ENCODE assay signal across 11 cellular contexts in genomic region chr11:76185931-76186401, GRCh38. TPM values are rescaled to one million over a fixed set of nuclear protein-coding genes. Genes with fewer than 3 reads are reported as not detected.
DNase-seq lines count a peak whose midpoint lies in the region; TF ChIP-seq lines count a peak whose summit lies in the region.
"Had no signal": no experiment of that assay in that cellular context is flagged by ENCODE, and none has a peak within 500 bp of the region (broad histone marks: within the 10 kb centered on the region; RNA-seq: fewer than 3 reads in every experiment).

No MANE protein-coding gene starts in this region.

- no peaks in the 10 kb centered on the region for H3K9me2 ChIP-seq in MM.1S (replicated peaks; ENCODE audit: insufficient read depth, low read length)
- no peaks in the 10 kb centered on the region for H3K9me2 ChIP-seq in Karpas-422 (replicated peaks; ENCODE audit: insufficient read depth, low read length)

- no peak overlapping the region for H3K14ac ChIP-seq in mesenchymal stem cell (ENCODE audit: low read length in 2 of 2)

- no peak overlapping the region for H2BK5ac ChIP-seq in mesenchymal stem cell (ENCODE audit: low read depth, low read length, poor library complexity, severe bottlenecking)

- no peak overlapping the region for H3K9ac ChIP-seq in fibroblast of lung (ENCODE audit: insufficient read depth, low read length)
- peak overlapping the region; percentile 43 for H3K9ac ChIP-seq in mesenchymal stem cell (ENCODE audit: low read length)
- H3K9ac ChIP-seq in MM.1S (ENCODE audit: low read length) = no peak overlapping the region
- no peak overlapping the region for H3K9ac ChIP-seq in Karpas-422 (ENCODE audit: low read length)

- no peak overlapping the region for H2BK15ac ChIP-seq in mesenchymal stem cell (ENCODE audit: low read depth, poor library complexity, severe bottlenecking)

- no peak overlapping the region for H3K4ac ChIP-seq in mesenchymal stem cell (ENCODE audit: low read depth in 1 of 2, low read length in 2 of 2)

- H4K91ac ChIP-seq in mesenchymal stem cell (ENCODE audit: low read length) = no peak overlapping the region

- H4K8ac ChIP-seq in mesenchymal stem cell (ENCODE audit: low read length) = no peak overlapping the region

- 61% methylated on average over 12 of the region's 15 CpGs for WGBS in mesenchymal stem cell
- 38 to 49% methylated on average over 13 to 15 of the region's 15 CpGs for WGBS in testis, 2 donors

- H2BK120ac ChIP-seq in mesenchymal stem cell (ENCODE audit: low read depth, low read length) = no peak overlapping the region

- no peaks in the 10 kb centered on the region for H3K79me1 ChIP-seq in mesenchymal stem cell (replicated peaks; ENCODE audit: low read length, poor library complexity, severe bottlenecking)

- TF ChIP-seq CTCF in WERI-Rb-1 (IDR thresholded peaks at IDR 0.05; ENCODE audit: low read depth, low read length) (no peak), fibroblast of lung (conservative IDR thresholded peaks at IDR 0.05 in 1 of 2, IDR thresholded peaks at IDR 0.05 in 1 of 2; ENCODE audit: low read depth in 1 of 2, low read length in 2 of 2) (no peak), testis (IDR thresholded peaks at IDR 0.05) (no peak), MM.1S (IDR thresholded peaks at IDR 0.05; ENCODE audit: low read length) (no peak)

- H3K4me2 ChIP-seq in fibroblast of lung (ENCODE audit: extremely low read depth, insufficient read depth, low read length) (peak overlapping the region; percentile 13), mesenchymal stem cell (ENCODE audit: low read length, poor library complexity, severe bottlenecking) (no peak overlapping the region), MM.1S (ENCODE audit: low read depth, low read length) (no peak overlapping the region), Karpas-422 (ENCODE audit: low read depth, low read length, poor library complexity, severe bottlenecking) (no peak overlapping the region)

- H3K4me3 Mint-ChIP-seq in activated CD4-positive, alpha-beta T cell treated with anti-CD3 and anti-CD28 coated beads, Interleukin-2, amount 10 ng/mL, durations not matched to agents 24 days and 14 days = no peak overlapping the region

- H3K36me3 Mint-ChIP-seq in activated CD4-positive, alpha-beta T cell treated with anti-CD3 and anti-CD28 coated beads, Interleukin-2, amount 10 ng/mL, durations not matched to agents 24 days and 14 days (ENCODE audit: low read depth) = no peaks in the 10 kb centered on the region

- intact Hi-C loops in testis (cut with DNase I; ENCODE audit: low total_unique reads) = no loop called here
- intact Hi-C loops in activated CD4-positive, alpha-beta T cell treated with anti-CD3 and anti-CD28 coated beads, Interleukin-2, amount 10 ng/mL, durations not matched to agents 24 days and 14 days (cut with micrococcal nuclease) = no loop called here

- no peak overlapping the region for H3K23ac ChIP-seq in mesenchymal stem cell (ENCODE audit: low read length in 2 of 2)

- DNase-seq in WERI-Rb-1 (peak; percentile 92), fibroblast of lung (ENCODE audit: low read depth in 2 of 2) (peak in 1 of 2 donors; percentile 63), mesenchymal stem cell (peak; percentile 37), testis (peak; percentile 77), MM.1S (no peak), SKM-1 (lab: John Stamatoyannopoulos, UW; ENCODE audit: unreplicated experiment) (no peak), Karpas-422 (no peak)
- DNase-seq in activated CD4-positive, alpha-beta T cell treated with anti-CD3 and anti-CD28 coated beads, Interleukin-2, amount 10 ng/mL, durations not matched to agents 24 days and 14 days = no peak
- DNase-seq: activated CD8-positive, alpha-beta memory T cell treated with anti-CD3 and anti-CD28 coated beads, Interleukin-2, amount 50 U/mL, for 4 hours; kidney glomerular epithelial cell; MV-4-11 had no signal

- no peak overlapping the region for H2BK12ac ChIP-seq in mesenchymal stem cell (ENCODE audit: low read length in 2 of 2)

- peak overlapping the region; percentile 62 for H3K27ac ChIP-seq in WERI-Rb-1
- no peak overlapping the region for H3K27ac ChIP-seq in fibroblast of lung (ENCODE audit: insufficient read depth, low read length)
- H3K27ac ChIP-seq in mesenchymal stem cell (ENCODE audit: low read length, poor library complexity, severe bottlenecking) = no peak overlapping the region
- H3K27ac ChIP-seq in testis = peak overlapping the region in 1 of 2 donors; percentile 52
- H3K27ac ChIP-seq in MM.1S (ENCODE audit: low read length) = no peak overlapping the region
- H3K27ac ChIP-seq in Karpas-422 (ENCODE audit: low read length) = no peak overlapping the region

- no peaks in the 10 kb centered on the region for H3K4me1 Mint-ChIP-seq in activated CD4-positive, alpha-beta T cell treated with anti-CD3 and anti-CD28 coated beads, Interleukin-2, amount 10 ng/mL, durations not matched to agents 24 days and 14 days

- H4K20me1 ChIP-seq in fibroblast of lung (ENCODE audit: control insufficient read depth, extremely low read depth, insufficient read depth, low read length) = no peaks in the 10 kb centered on the region
- no peaks in the 10 kb centered on the region for H4K20me1 ChIP-seq in MM.1S (ENCODE audit: insufficient read depth, low read length)
- no peaks in the 10 kb centered on the region for H4K20me1 ChIP-seq in Karpas-422 (ENCODE audit: insufficient read depth, low read depth, low read length)

- H3K27ac Mint-ChIP-seq in activated CD4-positive, alpha-beta T cell treated with anti-CD3 and anti-CD28 coated beads, Interleukin-2, amount 10 ng/mL, durations not matched to agents 24 days and 14 days = no peak overlapping the region

- H3K27me3 Mint-ChIP-seq in activated CD4-positive, alpha-beta T cell treated with anti-CD3 and anti-CD28 coated beads, Interleukin-2, amount 10 ng/mL, durations not matched to agents 24 days and 14 days = no peaks in the 10 kb centered on the region

- H3K27me3 ChIP-seq in WERI-Rb-1 (ENCODE audit: insufficient read depth, low read depth, severe bottlenecking) (no peaks in the 10 kb centered on the region), fibroblast of lung (ENCODE audit: control insufficient read depth, insufficient read depth, low read length) (peaks cover 3% of the 10 kb centered on the region), mesenchymal stem cell (ENCODE audit: control insufficient read depth in 1 of 2, insufficient read depth in 1 of 2, low read length in 2 of 2) (peaks cover 2 to 28% of the 10 kb centered on the region in 2 experiments), testis (no peaks in the 10 kb centered on the region), MM.1S (replicated peaks; ENCODE audit: insufficient read depth, low read length) (no peaks in the 10 kb centered on the region), Karpas-422 (ENCODE audit: low read length) (no peaks in the 10 kb centered on the region)

- H3K79me2 ChIP-seq in fibroblast of lung (ENCODE audit: control insufficient read depth, insufficient read depth, low read length) (no peaks in the 10 kb centered on the region), MM.1S (ENCODE audit: low read length) (no peaks in the 10 kb centered on the region), Karpas-422 (ENCODE audit: low read length) (no peaks in the 10 kb centered on the region)

- H3K36me3 ChIP-seq in WERI-Rb-1 (no peaks in the 10 kb centered on the region), fibroblast of lung (ENCODE audit: control insufficient read depth, insufficient read depth, low read length) (no peaks in the 10 kb centered on the region), mesenchymal stem cell (ENCODE audit: control insufficient read depth in 1 of 2, insufficient read depth in 2 of 2, low read depth in 1 of 2, low read length in 2 of 2) (peaks cover 0 to 3% of the 10 kb centered on the region in 2 experiments), testis (ENCODE audit: low read depth, missing control alignments) (no peaks in the 10 kb centered on the region), MM.1S (replicated peaks; ENCODE audit: insufficient read depth, low read length) (no peaks in the 10 kb centered on the region), Karpas-422 (ENCODE audit: insufficient read depth, low read length) (no peaks in the 10 kb centered on the region)

- H2AK5ac ChIP-seq in mesenchymal stem cell (ENCODE audit: low read length, severe bottlenecking) = no peak overlapping the region

- no peaks in the 10 kb centered on the region for H3K9me3 Mint-ChIP-seq in activated CD4-positive, alpha-beta T cell treated with anti-CD3 and anti-CD28 coated beads, Interleukin-2, amount 10 ng/mL, durations not matched to agents 24 days and 14 days

- H3K4me1 ChIP-seq in fibroblast of lung (ENCODE audit: control insufficient read depth, extremely low read depth, insufficient read depth, low read length) (peaks cover 2% of the 10 kb centered on the region), mesenchymal stem cell (ENCODE audit: control insufficient read depth, insufficient read depth, low read depth, low read length) (peaks cover 5% of the 10 kb centered on the region), testis (peaks cover 18% of the 10 kb centered on the region), MM.1S (ENCODE audit: low read length) (no peaks in the 10 kb centered on the region), Karpas-422 (ENCODE audit: low read length) (no peaks in the 10 kb centered on the region)

- no peaks in the 10 kb centered on the region for H3F3A ChIP-seq in MM.1S (ENCODE audit: insufficient read depth, low read length)

- no peak overlapping the region for H3K4me3 ChIP-seq in WERI-Rb-1 (ENCODE audit: low read depth, low read length)
- no peak overlapping the region for H3K4me3 ChIP-seq in fibroblast of lung (replicated peaks in 1 of 4; ENCODE audit: control extremely low read depth in 1 of 4, insufficient read depth in 1 of 4, low read depth in 3 of 4, low read length in 4 of 4)
- no peak overlapping the region for H3K4me3 ChIP-seq in mesenchymal stem cell (ENCODE audit: insufficient read depth in 1 of 2, low read depth in 1 of 2, low read length in 2 of 2)
- H3K4me3 ChIP-seq in testis = no peak overlapping the region
- no peak overlapping the region for H3K4me3 ChIP-seq in MM.1S (ENCODE audit: low read length)
- H3K4me3 ChIP-seq in Karpas-422 (ENCODE audit: low read length) = no peak overlapping the region

- H3K9me3 ChIP-seq in WERI-Rb-1 (ENCODE audit: severe bottlenecking) = no peaks in the 10 kb centered on the region
- H3K9me3 ChIP-seq in fibroblast of lung (ENCODE audit: control insufficient read depth, insufficient read depth, low read depth, low read length) = no peaks in the 10 kb centered on the region
- H3K9me3 ChIP-seq in mesenchymal stem cell (ENCODE audit: control insufficient read depth, low read length) = no peaks in the 10 kb centered on the region
- H3K9me3 ChIP-seq in testis = no peaks in the 10 kb centered on the region
- no peaks in the 10 kb centered on the region for H3K9me3 ChIP-seq in MM.1S (replicated peaks; ENCODE audit: insufficient read depth, low read length)
- H3K9me3 ChIP-seq in Karpas-422 (ENCODE audit: low read length) = no peaks in the 10 kb centered on the region

- H3K18ac ChIP-seq in mesenchymal stem cell (ENCODE audit: low read depth in 1 of 2, low read length in 2 of 2) = no peak overlapping the region

- H2AFZ ChIP-seq in fibroblast of lung (ENCODE audit: low read length) = peak overlapping the region; percentile 78
- peak overlapping the region; percentile 8 for H2AFZ ChIP-seq in mesenchymal stem cell (ENCODE audit: low read depth, low read length)
- H2AFZ ChIP-seq in MM.1S (ENCODE audit: low read length) = no peak overlapping the region
- H2AFZ ChIP-seq in Karpas-422 (ENCODE audit: low read length) = no peak overlapping the region

- no peak for TF ChIP-seq POLR2A in testis (IDR thresholded peaks at IDR 0.05)

RNA-seq across cellular contexts. Expression of gene WNT11, which starts 20.3 kb away (rescaled TPM):
- 0.33 and 0.51 TPM in 2 replicates for total RNA-seq in fibroblast of lung
- polyA plus RNA-seq in fibroblast of lung = 0.06 and 0.07 TPM in 2 replicates
- 0.13 and 0.18 TPM in 2 replicates for polyA plus RNA-seq in fibroblast of lung (2012)
- not detected in 2 replicates for polyA minus RNA-seq in fibroblast of lung (ENCODE audit: low replicate concordance)
- not detected for polyA plus RNA-seq in mesenchymal stem cell (2013, experiment 1 of 2)
- polyA plus RNA-seq in mesenchymal stem cell (2013, experiment 2 of 2) = not detected
- total RNA-seq in testis = 1 to 10 TPM; 2.8 to 4.3 TPM
- polyA plus RNA-seq in testis (ENCODE audit: insufficient read depth, low read depth, low replicate concordance) = 2.7 TPM
- total RNA-seq in activated CD4-positive, alpha-beta T cell treated with anti-CD3 and anti-CD28 coated beads, Interleukin-2, amount 10 ng/mL, durations not matched to agents 24 days and 14 days = 0.69 and 1.2 TPM in 2 replicates
- total RNA-seq in Karpas-422 (2014; rRNA removed; shearing (Covaris generic); ENCODE audit: low replicate concordance) = 0.07 and 0.30 TPM in 2 replicates

Comparison
In these comparisons a context has a peak if more than half of its experiments do, and no peak if none do; other contexts are left out.
1. DNase-seq: peak in WERI-Rb-1 (single experiment), mesenchymal stem cell (single experiment) and testis (single experiment); none in MM.1S (single experiment), SKM-1 (single experiment), activated CD4-positive, alpha-beta T cell treated with anti-CD3 and anti-CD28 coated beads, Interleukin-2, amount 10 ng/mL, durations not matched to agents 24 days and 14 days (single experiment) and Karpas-422 (single experiment).
2. H2AFZ ChIP-seq: peak in fibroblast of lung (single experiment) and mesenchymal stem cell (single experiment); none in MM.1S (single experiment) and Karpas-422 (single experiment).